ENCODE assay signal across 1 cellular context in the genomic region with DNA sequence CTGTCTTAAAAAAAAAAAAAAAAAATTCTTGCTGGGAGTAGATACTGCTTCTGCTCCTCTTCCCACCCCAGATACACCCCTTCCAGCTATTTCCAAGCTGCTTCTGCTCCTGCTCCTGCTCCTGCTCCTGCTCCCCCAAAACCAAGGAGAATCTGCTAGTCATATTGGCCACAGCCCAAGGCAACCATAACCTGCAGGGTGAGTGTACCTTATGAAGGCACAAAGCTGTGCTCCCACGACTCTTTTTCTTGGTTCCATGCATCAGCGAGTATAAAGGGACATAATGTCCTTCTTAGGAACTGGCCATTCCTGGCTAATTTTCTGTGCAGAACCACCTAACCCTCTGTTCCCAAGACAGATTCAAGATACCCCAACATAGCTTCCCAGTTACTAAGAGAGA.
TF ChIP-seq lines count a peak whose summit lies in the region.

No MANE protein-coding gene starts in this region.

TF ChIP-seq in GM23338, 12 proteins besides CTCF, POLR2A, EP300 and RAD21 (continued from another document):
- TF ChIP-seq, protein P1, sequence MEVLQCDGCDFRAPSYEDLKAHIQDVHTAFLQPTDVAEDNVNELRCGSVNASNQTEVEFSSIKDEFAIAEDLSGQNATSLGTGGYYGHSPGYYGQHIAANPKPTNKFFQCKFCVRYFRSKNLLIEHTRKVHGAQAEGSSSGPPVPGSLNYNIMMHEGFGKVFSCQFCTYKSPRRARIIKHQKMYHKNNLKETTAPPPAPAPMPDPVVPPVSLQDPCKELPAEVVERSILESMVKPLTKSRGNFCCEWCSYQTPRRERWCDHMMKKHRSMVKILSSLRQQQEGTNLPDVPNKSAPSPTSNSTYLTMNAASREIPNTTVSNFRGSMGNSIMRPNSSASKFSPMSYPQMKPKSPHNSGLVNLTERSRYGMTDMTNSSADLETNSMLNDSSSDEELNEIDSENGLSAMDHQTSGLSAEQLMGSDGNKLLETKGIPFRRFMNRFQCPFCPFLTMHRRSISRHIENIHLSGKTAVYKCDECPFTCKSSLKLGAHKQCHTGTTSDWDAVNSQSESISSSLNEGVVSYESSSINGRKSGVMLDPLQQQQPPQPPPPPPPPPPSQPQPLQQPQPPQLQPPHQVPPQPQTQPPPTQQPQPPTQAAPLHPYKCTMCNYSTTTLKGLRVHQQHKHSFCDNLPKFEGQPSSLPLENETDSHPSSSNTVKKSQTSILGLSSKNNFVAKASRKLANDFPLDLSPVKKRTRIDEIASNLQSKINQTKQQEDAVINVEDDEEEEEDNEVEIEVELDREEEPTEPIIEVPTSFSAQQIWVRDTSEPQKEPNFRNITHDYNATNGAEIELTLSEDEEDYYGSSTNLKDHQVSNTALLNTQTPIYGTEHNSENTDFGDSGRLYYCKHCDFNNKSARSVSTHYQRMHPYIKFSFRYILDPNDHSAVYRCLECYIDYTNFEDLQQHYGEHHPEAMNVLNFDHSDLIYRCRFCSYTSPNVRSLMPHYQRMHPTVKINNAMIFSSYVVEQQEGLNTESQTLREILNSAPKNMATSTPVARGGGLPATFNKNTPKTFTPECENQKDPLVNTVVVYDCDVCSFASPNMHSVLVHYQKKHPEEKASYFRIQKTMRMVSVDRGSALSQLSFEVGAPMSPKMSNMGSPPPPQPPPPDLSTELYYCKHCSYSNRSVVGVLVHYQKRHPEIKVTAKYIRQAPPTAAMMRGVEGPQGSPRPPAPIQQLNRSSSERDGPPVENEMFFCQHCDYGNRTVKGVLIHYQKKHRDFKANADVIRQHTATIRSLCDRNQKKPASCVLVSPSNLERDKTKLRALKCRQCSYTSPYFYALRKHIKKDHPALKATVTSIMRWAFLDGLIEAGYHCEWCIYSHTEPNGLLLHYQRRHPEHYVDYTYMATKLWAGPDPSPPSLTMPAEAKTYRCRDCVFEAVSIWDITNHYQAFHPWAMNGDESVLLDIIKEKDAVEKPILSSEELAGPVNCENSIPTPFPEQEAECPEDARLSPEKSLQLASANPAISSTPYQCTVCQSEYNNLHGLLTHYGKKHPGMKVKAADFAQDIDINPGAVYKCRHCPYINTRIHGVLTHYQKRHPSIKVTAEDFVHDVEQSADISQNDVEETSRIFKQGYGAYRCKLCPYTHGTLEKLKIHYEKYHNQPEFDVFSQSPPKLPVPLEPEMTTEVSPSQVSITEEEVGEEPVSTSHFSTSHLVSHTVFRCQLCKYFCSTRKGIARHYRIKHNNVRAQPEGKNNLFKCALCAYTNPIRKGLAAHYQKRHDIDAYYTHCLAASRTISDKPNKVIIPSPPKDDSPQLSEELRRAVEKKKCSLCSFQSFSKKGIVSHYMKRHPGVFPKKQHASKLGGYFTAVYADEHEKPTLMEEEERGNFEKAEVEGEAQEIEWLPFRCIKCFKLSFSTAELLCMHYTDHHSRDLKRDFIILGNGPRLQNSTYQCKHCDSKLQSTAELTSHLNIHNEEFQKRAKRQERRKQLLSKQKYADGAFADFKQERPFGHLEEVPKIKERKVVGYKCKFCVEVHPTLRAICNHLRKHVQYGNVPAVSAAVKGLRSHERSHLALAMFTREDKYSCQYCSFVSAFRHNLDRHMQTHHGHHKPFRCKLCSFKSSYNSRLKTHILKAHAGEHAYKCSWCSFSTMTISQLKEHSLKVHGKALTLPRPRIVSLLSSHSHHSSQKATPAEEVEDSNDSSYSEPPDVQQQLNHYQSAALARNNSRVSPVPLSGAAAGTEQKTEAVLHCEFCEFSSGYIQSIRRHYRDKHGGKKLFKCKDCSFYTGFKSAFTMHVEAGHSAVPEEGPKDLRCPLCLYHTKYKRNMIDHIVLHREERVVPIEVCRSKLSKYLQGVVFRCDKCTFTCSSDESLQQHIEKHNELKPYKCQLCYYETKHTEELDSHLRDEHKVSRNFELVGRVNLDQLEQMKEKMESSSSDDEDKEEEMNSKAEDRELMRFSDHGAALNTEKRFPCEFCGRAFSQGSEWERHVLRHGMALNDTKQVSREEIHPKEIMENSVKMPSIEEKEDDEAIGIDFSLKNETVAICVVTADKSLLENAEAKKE (CRISPR knock-in tag; IDR thresholded peaks at IDR 0.05), result no peak
- no peak for TF ChIP-seq POLR2AphosphoS5 (IDR thresholded peaks at IDR 0.05; ENCODE audit: low read depth)
- no peak for TF ChIP-seq JUNB (IDR thresholded peaks at IDR 0.05; ENCODE audit: unreplicated experiment)
- TF ChIP-seq NANOG (IDR thresholded peaks at IDR 0.05; ENCODE audit: borderline replicate concordance), result no peak
- TF ChIP-seq, protein P2, sequence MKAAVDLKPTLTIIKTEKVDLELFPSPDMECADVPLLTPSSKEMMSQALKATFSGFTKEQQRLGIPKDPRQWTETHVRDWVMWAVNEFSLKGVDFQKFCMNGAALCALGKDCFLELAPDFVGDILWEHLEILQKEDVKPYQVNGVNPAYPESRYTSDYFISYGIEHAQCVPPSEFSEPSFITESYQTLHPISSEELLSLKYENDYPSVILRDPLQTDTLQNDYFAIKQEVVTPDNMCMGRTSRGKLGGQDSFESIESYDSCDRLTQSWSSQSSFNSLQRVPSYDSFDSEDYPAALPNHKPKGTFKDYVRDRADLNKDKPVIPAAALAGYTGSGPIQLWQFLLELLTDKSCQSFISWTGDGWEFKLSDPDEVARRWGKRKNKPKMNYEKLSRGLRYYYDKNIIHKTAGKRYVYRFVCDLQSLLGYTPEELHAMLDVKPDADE (IDR thresholded peaks at IDR 0.05), result no peak
- TF ChIP-seq ZNF114 (CRISPR knock-in tag; IDR thresholded peaks at IDR 0.05), result no peak
- no peak for TF ChIP-seq ZNF331 (CRISPR knock-in tag; IDR thresholded peaks at IDR 0.05; ENCODE audit: low read depth)
